Comparison of ENCODE assay signal across 1 cellular context in genomic region chr19:13153627-13154240, GRCh38.
TF ChIP-seq lines count a peak whose summit lies in the region.

No MANE protein-coding gene starts in this region.

TF ChIP-seq in HEK293, 187 proteins besides CTCF, POLR2A, EP300 and RAD21 (continued from another document):
- TF ChIP-seq ZNF354C (tag by site-specific recombination; IDR thresholded peaks at IDR 0.05; ENCODE audit: borderline replicate concordance, low read depth) (no peak), ZNF658 (tag by site-specific recombination; IDR thresholded peaks at IDR 0.05) (no peak), ZNF184 (tag by site-specific recombination; IDR thresholded peaks at IDR 0.05) (no peak), PATZ1 (tag by site-specific recombination; IDR thresholded peaks at IDR 0.05) (no peak), ZBTB26 (tag by site-specific recombination; optimal IDR thresholded peaks at IDR 0.05) (peak; percentile 74), ZNF423 (tag by site-specific recombination; IDR thresholded peaks at IDR 0.05) (0 out of 2 replicates have a peak, but pooled peaks have one; percentile 40), GLIS2 (tag by site-specific recombination; IDR thresholded peaks at IDR 0.05) (peak; percentile 20; the same call in 1 of the 2 replicates), ZNF639 (tag by site-specific recombination; IDR thresholded peaks at IDR 0.05) (no peak), ZNF48 (tag by site-specific recombination; IDR thresholded peaks at IDR 0.05) (no peak), ZNF16 (tag by site-specific recombination; IDR thresholded peaks at IDR 0.05; ENCODE audit: low read depth) (no peak), ZNF529 (tag by site-specific recombination; IDR thresholded peaks at IDR 0.05; ENCODE audit: insufficient replicate concordance) (no peak), ZSCAN5A (tag by site-specific recombination; IDR thresholded peaks at IDR 0.05) (peak; percentile 38; the same call in 1 of the 2 replicates), ZNF561 (tag by site-specific recombination; IDR thresholded peaks at IDR 0.05; ENCODE audit: borderline replicate concordance) (peak; percentile 76), BCL11A (tag by site-specific recombination; IDR thresholded peaks at IDR 0.05; ENCODE audit: low read depth) (no peak)
